8 cellular contexts compared by ENCODE assay signal in the genomic region with DNA sequence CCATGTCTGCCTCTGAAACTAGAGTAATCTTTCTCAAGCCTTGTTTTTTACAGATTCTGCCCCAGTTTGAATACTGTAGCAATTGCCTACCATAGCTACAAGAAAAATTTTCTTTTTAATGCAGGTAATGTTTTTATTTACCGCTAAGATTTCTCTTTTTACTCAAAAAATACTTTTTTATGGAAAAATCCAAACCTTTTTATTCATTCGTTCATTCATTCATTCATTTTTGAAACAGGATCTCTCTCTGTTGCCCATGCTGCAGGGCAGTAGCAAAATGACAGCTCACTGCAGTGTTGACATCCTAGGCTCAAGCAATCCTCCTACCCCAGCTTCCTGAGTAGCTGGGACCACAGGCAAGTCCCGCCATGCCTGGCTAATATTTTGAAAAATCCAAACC.
DNase-seq lines count a peak whose midpoint lies in the region; TF ChIP-seq lines count a peak whose summit lies in the region.
"Had no signal": no experiment of that assay in that cellular context is flagged by ENCODE, and none has a peak within 500 bp of the region (broad histone marks: within the 10 kb centered on the region; RNA-seq: fewer than 3 reads in every experiment).

No MANE protein-coding gene starts in this region.

- DNase-seq in HL-60 (ENCODE audit: low read depth in 1 of 2, low spot score in 1 of 2) (peak in 1 of 2 experiments; percentile 46), GM10248 (ENCODE audit: extremely low spot score) (no peak), RKO (ENCODE audit: low spot score) (no peak), OCI-M1 (lab: John Stamatoyannopoulos, UW) (no peak)

- H3K36me3 ChIP-seq in SU-DHL-6 (ENCODE audit: low read length) (no peaks in the 10 kb centered on the region), iPS-15b (ENCODE audit: control insufficient read depth, insufficient read depth, low read length) (no peaks in the 10 kb centered on the region)

- no peaks in the 10 kb centered on the region for H3K9me2 ChIP-seq in SU-DHL-6 (replicated peaks; ENCODE audit: insufficient read depth, low read length)

- peak overlapping the region; percentile 43 for H2AFZ ChIP-seq in SU-DHL-6 (ENCODE audit: low read depth, low read length, severe bottlenecking)

- peak overlapping the region; percentile 72 for H3K27ac ChIP-seq in HL-60 (replicated peaks)
- H3K27ac ChIP-seq in SU-DHL-6 (ENCODE audit: low read depth, low read length), result no peak overlapping the region
- peak overlapping the region in 4 of 21 experiments; percentile 6 to 95 (median 22) for H3K27ac ChIP-seq in skin epidermis

- no peaks in the 10 kb centered on the region for H3K79me2 ChIP-seq in SU-DHL-6 (ENCODE audit: insufficient read depth, low read length)

- TF ChIP-seq CTCF in HL-60 (IDR thresholded peaks at IDR 0.05; ENCODE audit: insufficient read depth, low read length) (no peak), SU-DHL-6 (IDR thresholded peaks at IDR 0.05; ENCODE audit: insufficient read depth, low read length, poor library complexity, severe bottlenecking) (no peak), GM10248 (IDR thresholded peaks at IDR 0.05; ENCODE audit: control extremely low read depth, extremely low read depth, low read depth, missing control alignments) (no peak)

- peak overlapping the region; percentile 94 for H3K4me2 ChIP-seq in SU-DHL-6 (ENCODE audit: low read depth, low read length, poor library complexity, severe bottlenecking)

- H4K20me1 ChIP-seq in SU-DHL-6 (ENCODE audit: low read depth, low read length), result no peaks in the 10 kb centered on the region

- H3K9ac ChIP-seq in SU-DHL-6 (ENCODE audit: low read length), result no peak overlapping the region
- H3K9ac ChIP-seq in iPS-15b (ENCODE audit: low read depth, low read length), result peak overlapping the region; percentile 50

- CTCF ChIA-PET in GM10248 (lab: Yijun Ruan, JAX), result interaction anchor here (1.1 to 2.4 kb wide), 8 partner anchors 9 to 92 kb away, joined by 3 to 10 read pairs (median 3); no protein-coding TSS in a partner anchor

- no peaks in the 10 kb centered on the region for H3K27me3 ChIP-seq in HL-60 (ENCODE audit: insufficient read depth, poor library complexity, severe bottlenecking)
- no peaks in the 10 kb centered on the region for H3K27me3 ChIP-seq in SU-DHL-6 (ENCODE audit: low read length)
- peaks cover 16% of the 10 kb centered on the region for H3K27me3 ChIP-seq in iPS-15b (ENCODE audit: control insufficient read depth, insufficient read depth, low read length)

- peaks cover 6% of the 10 kb centered on the region for H3K4me1 ChIP-seq in iPS-15b (ENCODE audit: control insufficient read depth, insufficient read depth, low read length)

- peaks cover 11% of the 10 kb centered on the region for H3F3A ChIP-seq in SU-DHL-6 (ENCODE audit: insufficient read depth)

- H3K4me3 ChIP-seq in HL-60 (replicated peaks; ENCODE audit: insufficient read depth, low read length) (peak overlapping the region; percentile 32; the same call in 1 of the 2 replicates), SU-DHL-6 (ENCODE audit: insufficient read depth, low read length, poor library complexity, severe bottlenecking) (no peak overlapping the region), iPS-15b (ENCODE audit: low read depth, low read length) (peak overlapping the region; percentile 59), skin epidermis (peak overlapping the region in 4 of 7 experiments; percentile 52 to 81 (median 68))
- H3K4me3 ChIP-seq: mucosa of descending colon had no signal

- POLR2A ChIA-PET in GM10248 (lab: Yijun Ruan, JAX), result no interaction called here

- no peaks in the 10 kb centered on the region for H3K9me3 ChIP-seq in SU-DHL-6 (ENCODE audit: insufficient read depth, low read length)
- no peaks in the 10 kb centered on the region for H3K9me3 ChIP-seq in iPS-15b (ENCODE audit: control insufficient read depth, insufficient read depth, low read length)
- H3K9me3 ChIP-seq: mucosa of descending colon had no signal
